In the genomic region with DNA sequence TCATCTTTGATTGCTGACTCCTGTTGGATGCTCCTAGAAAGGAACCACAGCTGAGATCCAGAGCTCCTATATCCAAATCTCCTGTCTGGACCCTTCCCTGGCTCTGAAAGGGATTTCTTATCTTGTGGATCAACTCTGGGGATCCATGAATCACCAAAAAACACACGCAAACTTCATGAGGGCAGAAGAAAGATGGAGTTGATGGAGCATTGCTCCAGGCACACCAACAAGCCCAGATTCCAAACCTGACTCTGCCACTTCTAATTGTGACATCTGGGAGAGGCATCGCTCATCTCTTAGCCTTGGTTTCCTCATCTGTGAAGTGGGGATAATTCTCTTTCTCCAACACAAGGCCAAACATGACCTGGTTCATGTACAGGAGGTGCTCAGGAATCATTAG, we compare ENCODE assay signal across 33 cellular contexts. TPM values are rescaled to one million over a fixed set of nuclear protein-coding genes. Genes with fewer than 3 reads are reported as not detected.
"Had no signal": no experiment of that assay in that cellular context is flagged by ENCODE, and none has a peak within 500 bp of the region (broad histone marks: within the 10 kb centered on the region; RNA-seq: fewer than 3 reads in every experiment).

No MANE protein-coding gene starts in this region.

- H3K36me3 ChIP-seq: brain microvascular endothelial cell, Peyer's patch had no signal

- H3K27ac ChIP-seq: brain microvascular endothelial cell, Peyer's patch, RWPE1 had no signal

- DNase-seq: activated CD4-positive, alpha-beta T cell treated with anti-CD3 and anti-CD28 coated beads for 36 hours; activated CD4-positive, alpha-beta T cell treated with anti-CD3 and anti-CD28 coated beads, Interleukin-2, amount 10 ng/mL, durations not matched to agents 7 days and 5 days; activated CD4-positive, alpha-beta T cell treated with anti-CD3 and anti-CD28 coated beads, Interleukin-2, amount 50 U/mL, for 48 hours; activated CD8-positive, alpha-beta T cell treated with anti-CD3 and anti-CD28 coated beads, Interleukin-2, amount 10 ng/mL, durations not matched to agents 7 days and 5 days; activated gamma-delta T cell treated with Interleukin-2 at 50 U/mL for 16 hours; activated naive CD4-positive, alpha-beta T cell treated with anti-CD3 and anti-CD28 coated beads for 36 hours; activated T-cell treated with anti-CD3 and anti-CD28 coated beads, Interleukin-2, amount 50 U/mL, for 4 hours; amniotic stem cell; aorta; brain microvascular endothelial cell; central memory CD4-positive, alpha-beta T cell; Karpas-422; NCI-H1105; NCI-H1417 treated with DMSO at 0.1 percent for 48 hours; NCI-H187 treated with DMSO at 0.1 percent for 48 hours; NCI-H2081; NCI-H226; NCI-H510A; NCI-H526; NCI-H748 treated with DMSO at 0.1 percent for 48 hours; NK-92 treated with Interleukin-12 subunit alpha and Interleukin-12 subunit beta, amount 100 ng/mL, for 24 hours; PC-3; Peyer's patch; SIG-M5 had no signal

- H3K9me3 ChIP-seq: Peyer's patch had no signal

- FAIRE-seq: TTC549 had no signal

- ATAC-seq: activated CD4-positive, alpha-beta T cell treated with anti-CD3 and anti-CD28 coated beads for 36 hours; activated CD8-positive, alpha-beta T cell treated with anti-CD3 and anti-CD28 coated beads, Interleukin-2, amount 10 ng/mL, durations not matched to agents 7 days and 5 days; activated naive CD4-positive, alpha-beta T cell treated with anti-CD3 and anti-CD28 coated beads, Interleukin-2, amount 50 U/mL, for 72 hours; activated T-cell treated with anti-CD3 and anti-CD28 coated beads, Interleukin-2, amount 50 U/mL, for 4 hours; PC-3; Right ventricle myocardium inferior had no signal

- H3K9me3 Mint-ChIP-seq: activated CD4-positive, alpha-beta T cell treated with anti-CD3 and anti-CD28 coated beads, Interleukin-2, amount 10 ng/mL, durations not matched to agents 7 days and 5 days; activated naive CD4-positive, alpha-beta T cell treated with anti-CD3 and anti-CD28 coated beads for 36 hours; activated naive CD4-positive, alpha-beta T cell treated with anti-CD3 and anti-CD28 coated beads, Interleukin-2, amount 50 U/mL, for 72 hours; activated T-cell treated with anti-CD3 and anti-CD28 coated beads, Interleukin-2, amount 50 U/mL, for 4 hours; activated T-helper 1 cell treated with anti-CD3 and anti-CD28 coated beads, Interleukin-12 subunit alpha, Interleukin-12 subunit beta, Interleukin-2, Interleukin-4 antibody, amounts not matched to agents 30 ng/mL and 10 ng/mL and 1 ng/mL, durations not matched to agents 14 hours and 24 hours and 36 hours; T-helper 2 cell treated with Interferon-gamma antibody and Interleukin-4, amounts not matched to agents 5 μg/mL and 100 μg/mL, for 36 hours had no signal

- H3K27me3 ChIP-seq: brain microvascular endothelial cell had no signal

- H3K4me3 ChIP-seq: Peyer's patch had no signal

- H3K27ac Mint-ChIP-seq: activated CD4-positive, alpha-beta T cell treated with anti-CD3 and anti-CD28 coated beads for 36 hours; activated CD4-positive, alpha-beta T cell treated with anti-CD3 and anti-CD28 coated beads, Interleukin-2, amount 10 ng/mL, durations not matched to agents 7 days and 5 days; activated CD8-positive, alpha-beta T cell treated with anti-CD3 and anti-CD28 coated beads, Interleukin-2, amount 10 ng/mL, durations not matched to agents 7 days and 5 days; activated naive CD4-positive, alpha-beta T cell treated with anti-CD3 and anti-CD28 coated beads for 36 hours; activated T-helper 1 cell treated with anti-CD3 and anti-CD28 coated beads, Interleukin-12 subunit alpha, Interleukin-12 subunit beta, Interleukin-2, Interleukin-4 antibody, amounts not matched to agents 30 ng/mL and 10 ng/mL and 1 ng/mL, durations not matched to agents 14 hours and 24 hours and 36 hours; T-helper 2 cell treated with Interferon-gamma antibody and Interleukin-4, amounts not matched to agents 5 μg/mL and 100 μg/mL, for 36 hours had no signal

- H3K4me3 Mint-ChIP-seq: activated CD4-positive, alpha-beta T cell treated with anti-CD3 and anti-CD28 coated beads for 36 hours; activated CD4-positive, alpha-beta T cell treated with anti-CD3 and anti-CD28 coated beads, Interleukin-2, amount 10 ng/mL, durations not matched to agents 7 days and 5 days; activated CD8-positive, alpha-beta T cell treated with anti-CD3 and anti-CD28 coated beads, Interleukin-2, amount 10 ng/mL, durations not matched to agents 7 days and 5 days; activated naive CD4-positive, alpha-beta T cell treated with anti-CD3 and anti-CD28 coated beads for 36 hours; activated T-cell treated with anti-CD3 and anti-CD28 coated beads, Interleukin-2, amount 50 U/mL, for 4 hours; activated T-helper 1 cell treated with anti-CD3 and anti-CD28 coated beads, Interleukin-12 subunit alpha, Interleukin-12 subunit beta, Interleukin-2, Interleukin-4 antibody, amounts not matched to agents 30 ng/mL and 10 ng/mL and 1 ng/mL, durations not matched to agents 14 hours and 24 hours and 36 hours; T-helper 2 cell treated with Interferon-gamma antibody and Interleukin-4, amounts not matched to agents 5 μg/mL and 100 μg/mL, for 36 hours had no signal

RNA-seq across cellular contexts. Expression of a gene that starts 6.7 kb away (rescaled TPM):
- total RNA-seq: activated CD4-positive, alpha-beta T cell treated with anti-CD3 and anti-CD28 coated beads, Interleukin-2, amount 10 ng/mL, durations not matched to agents 7 days and 5 days; aorta; MCF 10A; PC-3; Right ventricle myocardium inferior had no signal
- polyA plus RNA-seq: aorta had no signal

RNA-seq across cellular contexts. Expression of a gene that starts 20.8 kb away (rescaled TPM):
- total RNA-seq: activated CD4-positive, alpha-beta T cell treated with anti-CD3 and anti-CD28 coated beads, Interleukin-2, amount 10 ng/mL, durations not matched to agents 7 days and 5 days; activated CD8-positive, alpha-beta T cell treated with anti-CD3 and anti-CD28 coated beads, Interleukin-2, amount 10 ng/mL, durations not matched to agents 7 days and 5 days; activated naive CD4-positive, alpha-beta T cell treated with anti-CD3 and anti-CD28 coated beads for 36 hours; activated naive CD4-positive, alpha-beta T cell treated with anti-CD3 and anti-CD28 coated beads, Interleukin-2, amount 50 U/mL, for 72 hours; activated T-cell treated with anti-CD3 and anti-CD28 coated beads, Interleukin-2, amount 50 U/mL, for 4 hours; activated T-helper 1 cell treated with anti-CD3 and anti-CD28 coated beads, Interleukin-12 subunit alpha, Interleukin-12 subunit beta, Interleukin-2, Interleukin-4 antibody, amounts not matched to agents 30 ng/mL and 10 ng/mL and 1 ng/mL, durations not matched to agents 14 hours and 24 hours and 36 hours; aorta; cerebellum; MCF 10A; PC-3; Peyer's patch; Right ventricle myocardium inferior; T-helper 1 cell treated with Interleukin-12 subunit alpha and Interleukin-12 subunit beta and Interleukin-4 antibody, amounts not matched to agents 30 ng/mL and 1 ng/mL, for 36 hours had no signal
- polyA plus RNA-seq: aorta had no signal

RNA-seq across cellular contexts. Expression of a gene that starts 30.1 kb away (rescaled TPM):
- total RNA-seq: activated CD4-positive, alpha-beta T cell treated with anti-CD3 and anti-CD28 coated beads for 36 hours; activated CD4-positive, alpha-beta T cell treated with anti-CD3 and anti-CD28 coated beads, Interleukin-2, amount 10 ng/mL, durations not matched to agents 7 days and 5 days; activated CD8-positive, alpha-beta T cell treated with anti-CD3 and anti-CD28 coated beads, Interleukin-2, amount 10 ng/mL, durations not matched to agents 7 days and 5 days; activated naive CD4-positive, alpha-beta T cell treated with anti-CD3 and anti-CD28 coated beads for 36 hours; activated naive CD4-positive, alpha-beta T cell treated with anti-CD3 and anti-CD28 coated beads, Interleukin-2, amount 50 U/mL, for 72 hours; activated T-cell treated with anti-CD3 and anti-CD28 coated beads, Interleukin-2, amount 50 U/mL, for 4 hours; activated T-helper 1 cell treated with anti-CD3 and anti-CD28 coated beads, Interleukin-12 subunit alpha, Interleukin-12 subunit beta, Interleukin-2, Interleukin-4 antibody, amounts not matched to agents 30 ng/mL and 10 ng/mL and 1 ng/mL, durations not matched to agents 14 hours and 24 hours and 36 hours; aorta; cerebellum; MCF 10A; PC-3; Peyer's patch; Right ventricle myocardium inferior; T-helper 1 cell treated with Interleukin-12 subunit alpha and Interleukin-12 subunit beta and Interleukin-4 antibody, amounts not matched to agents 30 ng/mL and 1 ng/mL, for 36 hours had no signal
- polyA plus RNA-seq: aorta had no signal
